ENCODE assay signal across 35 cellular contexts in the genomic region with DNA sequence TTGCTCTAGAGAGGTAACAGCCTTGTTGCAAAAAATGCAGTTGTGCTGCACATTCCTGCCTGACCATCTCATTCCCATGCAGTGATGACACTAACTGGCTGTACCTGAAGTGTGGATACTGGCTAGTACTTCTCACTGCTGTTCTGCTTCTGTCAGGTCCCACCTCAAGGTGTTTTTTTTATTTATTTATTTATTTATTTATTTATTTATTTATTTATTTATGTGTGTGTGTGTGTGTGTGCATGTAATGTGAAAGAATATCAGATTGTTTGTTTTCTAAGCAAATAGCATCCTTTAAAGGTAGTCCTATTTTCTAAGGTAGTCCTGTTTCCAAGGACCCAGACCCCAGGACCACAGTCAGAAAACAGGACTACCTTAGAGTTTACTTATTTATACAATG.
"Had no signal": no experiment of that assay in that cellular context is flagged by ENCODE, and none has a peak within 500 bp of the region (broad histone marks: within the 10 kb centered on the region; RNA-seq: fewer than 3 reads in every experiment).

No MANE protein-coding gene starts in this region.

- H3K27me3 ChIP-seq: MG63 had no signal

- DNase-seq: Karpas-422, Kasumi-1, MG63, MM.1S, MV-4-11, NCI-H1048, NCI-H1092, NCI-H1092 treated with DMSO at 0.1 percent for 48 hours, NCI-H1105, NCI-H1105 treated with DMSO at 0.1 percent for 48 hours, NCI-H1417, NCI-H1417 treated with DMSO at 0.1 percent for 48 hours, NCI-H1436, NCI-H1436 treated with DMSO at 0.1 percent for 48 hours, NCI-H146, NCI-H1694, NCI-H1694 treated with DMSO at 0.1 percent for 48 hours, NCI-H187, NCI-H187 treated with DMSO at 0.1 percent for 48 hours, NCI-H1930, NCI-H2029, NCI-H2029 treated with DMSO at 0.1 percent for 48 hours, NCI-H2081, NCI-H2107, NCI-H2171, NCI-H2171 treated with DMSO at 0.1 percent for 48 hours, NCI-H2227 treated with DMSO at 0.1 percent for 48 hours, NCI-H226, NCI-H345, NCI-H446, NCI-H446 treated with DMSO at 0.1 percent for 48 hours, NCI-H510A, NCI-H510A treated with DMSO at 0.1 percent for 48 hours, NCI-H524, NCI-H524 treated with DMSO at 0.1 percent for 48 hours had no signal

- H3K36me3 ChIP-seq: MG63 had no signal

- H3K4me3 ChIP-seq: MG63 had no signal

- H3K9me3 ChIP-seq: MG63 had no signal
